11 cellular contexts compared by ENCODE assay signal in the genomic region with DNA sequence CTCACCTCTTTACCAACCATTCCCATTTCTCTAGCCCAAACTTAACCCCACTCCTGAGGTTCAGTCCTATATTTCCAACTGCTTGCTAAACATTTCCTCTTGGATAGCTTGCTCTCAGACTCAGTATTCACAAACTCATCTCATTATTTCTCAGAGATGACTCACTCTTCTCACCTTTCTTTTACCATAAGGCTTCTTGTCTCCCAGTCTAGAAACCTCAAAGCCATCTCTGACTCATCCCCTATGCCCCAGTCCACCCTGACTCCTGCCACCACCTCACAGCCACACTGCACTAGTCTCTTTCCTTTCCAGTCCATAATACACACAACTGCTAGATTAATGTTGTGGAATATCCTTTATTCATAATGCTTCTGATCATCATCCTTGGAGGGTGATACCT. TPM values are rescaled to one million over a fixed set of nuclear protein-coding genes. Genes with fewer than 3 reads are reported as not detected.
DNase-seq lines count a peak whose midpoint lies in the region; ATAC-seq, FAIRE-seq and TF ChIP-seq lines count a peak whose summit lies in the region.
"Had no signal": no experiment of that assay in that cellular context is flagged by ENCODE, and none has a peak within 500 bp of the region (broad histone marks: within the 10 kb centered on the region; RNA-seq: fewer than 3 reads in every experiment).

No MANE protein-coding gene starts in this region.

- DNase-seq in activated naive CD4-positive, alpha-beta T cell treated with anti-CD3 and anti-CD28 coated beads for 36 hours: peak; percentile 59
- no peak for DNase-seq in activated naive CD4-positive, alpha-beta T cell treated with anti-CD3 and anti-CD28 coated beads, Interleukin-2, amount 10 ng/mL, durations not matched to agents 7 days and 5 days
- peak; percentile 77 for DNase-seq in SW480 (ENCODE audit: low spot score)
- no peak for DNase-seq in ureter (ENCODE audit: low spot score)
- no peak for DNase-seq in D721Med (ENCODE audit: insufficient read length, low spot score)
- DNase-seq in HuH-7 (ENCODE audit: low spot score): no peak
- DNase-seq: Right ventricle myocardium superior, small intestine had no signal

- no peaks in the 10 kb centered on the region for H3K9me3 Mint-ChIP-seq in activated naive CD4-positive, alpha-beta T cell treated with anti-CD3 and anti-CD28 coated beads for 36 hours
- H3K9me3 Mint-ChIP-seq in activated naive CD4-positive, alpha-beta T cell treated with anti-CD3 and anti-CD28 coated beads, Interleukin-2, amount 10 ng/mL, durations not matched to agents 7 days and 5 days: no peaks in the 10 kb centered on the region
- no peaks in the 10 kb centered on the region for H3K9me3 Mint-ChIP-seq in stimulated activated memory B cell treated with anti-CD40 and anti-IgM and Interleukin-4, amounts not matched to agents 10 μg/mL and 1 μg/mL and 100 μg/mL, for 72 hours
- H3K9me3 Mint-ChIP-seq: activated naive CD4-positive, alpha-beta T cell treated with anti-CD3 and anti-CD28 coated beads, Interleukin-2, amount 50 U/mL, for 24 hours had no signal

- H3K4me1 Mint-ChIP-seq in activated naive CD4-positive, alpha-beta T cell treated with anti-CD3 and anti-CD28 coated beads for 36 hours (ENCODE audit: low read depth): peaks cover 14% of the 10 kb centered on the region
- H3K4me1 Mint-ChIP-seq in activated naive CD4-positive, alpha-beta T cell treated with anti-CD3 and anti-CD28 coated beads, Interleukin-2, amount 10 ng/mL, durations not matched to agents 7 days and 5 days: peaks cover 9% of the 10 kb centered on the region
- peaks cover 16% of the 10 kb centered on the region for H3K4me1 Mint-ChIP-seq in stimulated activated memory B cell treated with anti-CD40 and anti-IgM and Interleukin-4, amounts not matched to agents 10 μg/mL and 1 μg/mL and 100 μg/mL, for 72 hours

- intact Hi-C loops in activated naive CD4-positive, alpha-beta T cell treated with anti-CD3 and anti-CD28 coated beads for 36 hours (cut with micrococcal nuclease): loop anchor here (1.0 to 10.0 kb wide), 8 partner anchors 13 to 970 kb away; partner anchors contain the start of genes PRPS1 and RADX

- no peak overlapping the region for H3K4me3 Mint-ChIP-seq in activated naive CD4-positive, alpha-beta T cell treated with anti-CD3 and anti-CD28 coated beads for 36 hours
- H3K4me3 Mint-ChIP-seq in activated naive CD4-positive, alpha-beta T cell treated with anti-CD3 and anti-CD28 coated beads, Interleukin-2, amount 10 ng/mL, durations not matched to agents 7 days and 5 days: no peak overlapping the region
- no peak overlapping the region for H3K4me3 Mint-ChIP-seq in stimulated activated memory B cell treated with anti-CD40 and anti-IgM and Interleukin-4, amounts not matched to agents 10 μg/mL and 1 μg/mL and 100 μg/mL, for 72 hours
- H3K4me3 Mint-ChIP-seq: activated naive CD4-positive, alpha-beta T cell treated with anti-CD3 and anti-CD28 coated beads, Interleukin-2, amount 50 U/mL, for 24 hours had no signal

- FAIRE-seq in D721Med (lab: Jason Lieb, UNC): no peak
- FAIRE-seq: small intestine had no signal

- ATAC-seq in HG03025 (IDR thresholded peaks at IDR 0.05; ENCODE audit: low FRiP score, unreplicated experiment): peak; percentile 53
- ATAC-seq in stimulated activated memory B cell treated with anti-CD40 and anti-IgM and Interleukin-4, amounts not matched to agents 10 μg/mL and 1 μg/mL and 100 μg/mL, for 72 hours: peak; percentile 64

- H3K27me3 Mint-ChIP-seq in activated naive CD4-positive, alpha-beta T cell treated with anti-CD3 and anti-CD28 coated beads for 36 hours (ENCODE audit: low read depth): peaks cover 32% of the 10 kb centered on the region
- H3K27me3 Mint-ChIP-seq in activated naive CD4-positive, alpha-beta T cell treated with anti-CD3 and anti-CD28 coated beads, Interleukin-2, amount 10 ng/mL, durations not matched to agents 7 days and 5 days: peaks cover 17% of the 10 kb centered on the region
- peaks cover 41% of the 10 kb centered on the region for H3K27me3 Mint-ChIP-seq in stimulated activated memory B cell treated with anti-CD40 and anti-IgM and Interleukin-4, amounts not matched to agents 10 μg/mL and 1 μg/mL and 100 μg/mL, for 72 hours

- H3K36me3 Mint-ChIP-seq in activated naive CD4-positive, alpha-beta T cell treated with anti-CD3 and anti-CD28 coated beads for 36 hours (ENCODE audit: low read depth): no peaks in the 10 kb centered on the region
- H3K36me3 Mint-ChIP-seq in activated naive CD4-positive, alpha-beta T cell treated with anti-CD3 and anti-CD28 coated beads, Interleukin-2, amount 10 ng/mL, durations not matched to agents 7 days and 5 days: no peaks in the 10 kb centered on the region
- H3K36me3 Mint-ChIP-seq in stimulated activated memory B cell treated with anti-CD40 and anti-IgM and Interleukin-4, amounts not matched to agents 10 μg/mL and 1 μg/mL and 100 μg/mL, for 72 hours: no peaks in the 10 kb centered on the region
- H3K36me3 Mint-ChIP-seq: activated naive CD4-positive, alpha-beta T cell treated with anti-CD3 and anti-CD28 coated beads, Interleukin-2, amount 50 U/mL, for 24 hours had no signal

- CTCF ChIA-PET in activated naive CD4-positive, alpha-beta T cell treated with anti-CD3 and anti-CD28 coated beads for 36 hours (lab: Charles Lee): interaction anchor here (1.2 kb wide), 1 partner anchor 12 kb away, joined by 3 read pairs; no protein-coding TSS in a partner anchor
- CTCF ChIA-PET in activated naive CD4-positive, alpha-beta T cell treated with anti-CD3 and anti-CD28 coated beads, Interleukin-2, amount 10 ng/mL, durations not matched to agents 7 days and 5 days (lab: Charles Lee): no interaction called here

- TF ChIP-seq CTCF in D721Med (IDR thresholded peaks at IDR 0.05; ENCODE audit: insufficient read depth, missing control alignments): no peak

- H3K27ac Mint-ChIP-seq in activated naive CD4-positive, alpha-beta T cell treated with anti-CD3 and anti-CD28 coated beads for 36 hours: no peak overlapping the region
- no peak overlapping the region for H3K27ac Mint-ChIP-seq in activated naive CD4-positive, alpha-beta T cell treated with anti-CD3 and anti-CD28 coated beads, Interleukin-2, amount 10 ng/mL, durations not matched to agents 7 days and 5 days
- no peak overlapping the region for H3K27ac Mint-ChIP-seq in stimulated activated memory B cell treated with anti-CD40 and anti-IgM and Interleukin-4, amounts not matched to agents 10 μg/mL and 1 μg/mL and 100 μg/mL, for 72 hours
- H3K27ac Mint-ChIP-seq: activated naive CD4-positive, alpha-beta T cell treated with anti-CD3 and anti-CD28 coated beads, Interleukin-2, amount 50 U/mL, for 24 hours had no signal

RNA-seq across cellular contexts. Expression of gene FRMPD3, which starts 4.8 kb away (rescaled TPM):
- not detected for total RNA-seq in activated naive CD4-positive, alpha-beta T cell treated with anti-CD3 and anti-CD28 coated beads for 36 hours
- total RNA-seq in ureter: 0.96 TPM

Comparison
In these comparisons a context has a peak if more than half of its experiments do, and no peak if none do; other contexts are left out.
1. DNase-seq: peak in activated naive CD4-positive, alpha-beta T cell treated with anti-CD3 and anti-CD28 coated beads for 36 hours (single experiment) and SW480 (single experiment); none in activated naive CD4-positive, alpha-beta T cell treated with anti-CD3 and anti-CD28 coated beads, Interleukin-2, amount 10 ng/mL, durations not matched to agents 7 days and 5 days (single experiment), ureter (single experiment), D721Med (single experiment) and HuH-7 (single experiment).